ENCODE assay signal across 12 cellular contexts in the genomic region with DNA sequence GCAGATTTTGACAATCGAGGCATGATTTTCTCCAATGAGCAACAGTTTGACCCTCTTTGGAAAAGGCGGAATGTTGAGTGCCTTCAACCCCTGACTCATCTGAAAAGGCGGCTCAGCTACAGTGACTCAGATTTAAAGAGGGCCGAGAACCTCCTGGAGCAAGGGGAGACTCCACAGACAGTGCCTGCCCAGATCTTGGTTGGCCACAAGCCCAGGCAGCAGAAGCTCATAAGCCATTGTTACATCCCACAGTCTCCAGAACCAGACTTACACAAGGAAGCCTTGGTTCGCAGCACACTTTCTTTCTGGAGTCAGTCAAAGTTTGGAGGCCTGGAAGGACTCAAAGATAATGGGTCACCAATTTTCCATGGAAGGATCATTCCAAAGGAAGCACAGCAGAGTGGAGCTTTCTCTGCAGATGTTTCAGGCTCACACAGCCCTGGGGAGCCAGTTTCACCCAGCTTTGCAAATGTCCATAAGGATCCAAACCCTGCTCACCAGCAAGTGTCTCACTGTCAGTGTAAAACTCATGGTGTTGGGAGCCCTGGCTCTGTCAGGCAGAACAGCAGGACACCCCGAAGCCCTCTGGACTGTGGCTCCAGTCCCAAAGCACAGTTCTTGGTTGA. TPM values are rescaled to one million over a fixed set of nuclear protein-coding genes. Genes with fewer than 3 reads are reported as not detected.
A peak's percentile ranks its signal among the peaks of the same experiment; 100 is the strongest.
DNase-seq lines count a peak whose midpoint lies in the region; ATAC-seq and TF ChIP-seq lines count a peak whose summit lies in the region.
"Had no signal": no experiment of that assay in that cellular context is flagged by ENCODE, and none has a peak within 500 bp of the region (broad histone marks: within the 10 kb centered on the region; RNA-seq: fewer than 3 reads in every experiment).

No MANE protein-coding gene starts in this region.

- POLR2A ChIA-PET in SK-N-SH (lab: Yijun Ruan, JAX), result no interaction called here

- H3K9me3 ChIP-seq in SK-N-SH, result no peaks in the 10 kb centered on the region
- H3K9me3 ChIP-seq: thyroid gland had no signal

- no peaks in the 10 kb centered on the region for H4K20me1 ChIP-seq in SK-N-SH (ENCODE audit: insufficient read depth)

- no peak overlapping the region for H3K27ac Mint-ChIP-seq in activated T-helper 1 cell treated with anti-CD3 and anti-CD28 coated beads, Interleukin-12 subunit alpha, Interleukin-12 subunit beta, Interleukin-2, Interleukin-4 antibody, amounts not matched to agents 30 ng/mL and 10 ng/mL and 1 ng/mL, durations not matched to agents 14 hours and 24 hours and 36 hours

- H3K36me3 ChIP-seq in SK-N-SH (replicated peaks in 1 of 2; ENCODE audit: control insufficient read depth in 1 of 2, insufficient read depth in 2 of 2, low read length in 1 of 2), result peaks cover 0 to 4% of the 10 kb centered on the region in 2 experiments
- H3K36me3 ChIP-seq: thyroid gland had no signal

- H3K9ac ChIP-seq in SK-N-SH, result peak overlapping the region; percentile 33; the same call in 1 of the 2 replicates
- H3K9ac ChIP-seq: KMS-11 had no signal

- H3K4me1 Mint-ChIP-seq in activated T-helper 1 cell treated with anti-CD3 and anti-CD28 coated beads, Interleukin-12 subunit alpha, Interleukin-12 subunit beta, Interleukin-2, Interleukin-4 antibody, amounts not matched to agents 30 ng/mL and 10 ng/mL and 1 ng/mL, durations not matched to agents 14 hours and 24 hours and 36 hours (ENCODE audit: low read depth), result no peaks in the 10 kb centered on the region

- intact Hi-C loops in activated T-helper 1 cell treated with anti-CD3 and anti-CD28 coated beads, Interleukin-12 subunit alpha, Interleukin-12 subunit beta, Interleukin-2, Interleukin-4 antibody, amounts not matched to agents 30 ng/mL and 10 ng/mL and 1 ng/mL, durations not matched to agents 14 hours and 24 hours and 36 hours (cut with micrococcal nuclease), result no loop called here

- H3K9me3 Mint-ChIP-seq in activated T-helper 1 cell treated with anti-CD3 and anti-CD28 coated beads, Interleukin-12 subunit alpha, Interleukin-12 subunit beta, Interleukin-2, Interleukin-4 antibody, amounts not matched to agents 30 ng/mL and 10 ng/mL and 1 ng/mL, durations not matched to agents 14 hours and 24 hours and 36 hours, result no peaks in the 10 kb centered on the region

- H3K36me3 Mint-ChIP-seq in activated T-helper 1 cell treated with anti-CD3 and anti-CD28 coated beads, Interleukin-12 subunit alpha, Interleukin-12 subunit beta, Interleukin-2, Interleukin-4 antibody, amounts not matched to agents 30 ng/mL and 10 ng/mL and 1 ng/mL, durations not matched to agents 14 hours and 24 hours and 36 hours (ENCODE audit: low read depth), result no peaks in the 10 kb centered on the region

- peak; percentile 83 for DNase-seq in GM04504 (ENCODE audit: low read depth)
- no peak for DNase-seq in SK-N-SH
- DNase-seq in fibroblast of gingiva (ENCODE audit: low read depth), result peak; percentile 79
- peak; percentile 84 for DNase-seq in skeletal muscle cell (ENCODE audit: low read depth)
- DNase-seq in stimulated activated CD4-positive, alpha-beta T cell treated with anti-CD3 and anti-CD28 coated beads, Interleukin-4, amount 100 ng/mL, for 24 hours, result no peak
- no peak for DNase-seq in SHP77 (lab: John Stamatoyannopoulos, UW)
- no peak for DNase-seq in activated T-helper 1 cell treated with anti-CD3 and anti-CD28 coated beads, Interleukin-12 subunit alpha, Interleukin-12 subunit beta, Interleukin-2, Interleukin-4 antibody, amounts not matched to agents 30 ng/mL and 10 ng/mL and 1 ng/mL, durations not matched to agents 14 hours and 24 hours and 36 hours (ENCODE audit: low spot score)
- DNase-seq: activated T-cell treated with anti-CD3 and anti-CD28 coated beads for 4 hours, RPMI8226, thyroid gland had no signal

- H3K4me3 ChIP-seq in SK-N-SH (ENCODE audit: low read depth in 2 of 2, low read length in 1 of 2) (no peak overlapping the region), skeletal muscle cell (ENCODE audit: low read depth, low read length) (no peak overlapping the region)
- H3K4me3 ChIP-seq: thyroid gland had no signal

- no peaks in the 10 kb centered on the region for H3K9me2 ChIP-seq in SK-N-SH

- H3F3A ChIP-seq in SK-N-SH (replicated peaks; ENCODE audit: insufficient read depth), result peaks cover 21% of the 10 kb centered on the region

- peak overlapping the region; percentile 57 for H3K4me2 ChIP-seq in SK-N-SH
- H3K4me2 ChIP-seq: KMS-11 had no signal

- no peak overlapping the region for H3K4me3 Mint-ChIP-seq in activated T-helper 1 cell treated with anti-CD3 and anti-CD28 coated beads, Interleukin-12 subunit alpha, Interleukin-12 subunit beta, Interleukin-2, Interleukin-4 antibody, amounts not matched to agents 30 ng/mL and 10 ng/mL and 1 ng/mL, durations not matched to agents 14 hours and 24 hours and 36 hours

- peak overlapping the region; percentile 69 to 75 for H3K27ac ChIP-seq in SK-N-SH (ENCODE audit: low read depth in 2 of 2, low read length in 1 of 2)
- H3K27ac ChIP-seq: KMS-11, thyroid gland had no signal

- no peaks in the 10 kb centered on the region for H3K27me3 ChIP-seq in SK-N-SH (ENCODE audit: insufficient read depth)
- H3K27me3 ChIP-seq: thyroid gland had no signal

- TF ChIP-seq CTCF in SK-N-SH (IDR thresholded peaks at IDR 0.05), result no peak

- no peak overlapping the region for H2AFZ ChIP-seq in SK-N-SH (ENCODE audit: low read depth)

- TF ChIP-seq RAD21 in SK-N-SH (IDR thresholded peaks at IDR 0.05; ENCODE audit: low read length), result no peak

- no peaks in the 10 kb centered on the region for H3K79me2 ChIP-seq in SK-N-SH (ENCODE audit: insufficient read depth)

- peak in 1 of 2 experiments; percentile 69; a peak in 1 of 4 replicates for TF ChIP-seq EP300 in SK-N-SH (IDR thresholded peaks at IDR 0.05; ENCODE audit: borderline replicate concordance in 1 of 2, low read depth in 1 of 2, low read length in 1 of 2)

- 47% methylated on average over 5 of the region's 6 CpGs for WGBS in SK-N-SH (ENCODE audit: low lambda C conversion rate)

- peaks cover 10 to 14% of the 10 kb centered on the region in 2 experiments for H3K4me1 ChIP-seq in SK-N-SH (ENCODE audit: control insufficient read depth in 1 of 2, insufficient read depth in 2 of 2, low read depth in 1 of 2, low read length in 1 of 2)
- H3K4me1 ChIP-seq: thyroid gland had no signal

- CTCF ChIA-PET in SK-N-SH (lab: Yijun Ruan, JAX), result interaction anchor here (0.7 kb wide), 1 partner anchor 541 kb away, joined by 3 read pairs; no protein-coding TSS in a partner anchor

- ATAC-seq in GM19395 (IDR thresholded peaks at IDR 0.05; ENCODE audit: unreplicated experiment), result no peak

- no peaks in the 10 kb centered on the region for H3K27me3 Mint-ChIP-seq in activated T-helper 1 cell treated with anti-CD3 and anti-CD28 coated beads, Interleukin-12 subunit alpha, Interleukin-12 subunit beta, Interleukin-2, Interleukin-4 antibody, amounts not matched to agents 30 ng/mL and 10 ng/mL and 1 ng/mL, durations not matched to agents 14 hours and 24 hours and 36 hours (ENCODE audit: insufficient read depth)

TF ChIP-seq in SK-N-SH, 30 proteins besides CTCF, POLR2A, EP300 and RAD21:
- no peak for TF ChIP-seq RCOR1 (IDR thresholded peaks at IDR 0.05; ENCODE audit: low read length)
- TF ChIP-seq, protein P1, sequence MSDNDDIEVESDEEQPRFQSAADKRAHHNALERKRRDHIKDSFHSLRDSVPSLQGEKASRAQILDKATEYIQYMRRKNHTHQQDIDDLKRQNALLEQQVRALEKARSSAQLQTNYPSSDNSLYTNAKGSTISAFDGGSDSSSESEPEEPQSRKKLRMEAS (IDR thresholded peaks at IDR 0.05; ENCODE audit: low read depth), result peak; percentile 65; the same call in 1 of the 2 replicates
- TF ChIP-seq NFIC (IDR thresholded peaks at IDR 0.05; ENCODE audit: borderline replicate concordance), result peak; percentile 90
- TF ChIP-seq JUND (IDR thresholded peaks at IDR 0.05), result peak; percentile 84
- TF ChIP-seq FOSL2 (IDR thresholded peaks at IDR 0.05; ENCODE audit: borderline replicate concordance, low read depth), result peak; percentile 92
- 0 out of 2 replicates have a peak, but pooled peaks have one; percentile 26 for TF ChIP-seq ELF1 (IDR thresholded peaks at IDR 0.05)
- no peak for TF ChIP-seq SIN3A (IDR thresholded peaks at IDR 0.05; ENCODE audit: borderline replicate concordance, low read depth, low read length)
- peak; percentile 75 for TF ChIP-seq TCF12 (IDR thresholded peaks at IDR 0.05)
- 0 out of 2 replicates have a peak, but pooled peaks have one; percentile 46 for TF ChIP-seq TEAD4 (IDR thresholded peaks at IDR 0.05; ENCODE audit: borderline replicate concordance, insufficient read depth)
- TF ChIP-seq, protein P2, sequence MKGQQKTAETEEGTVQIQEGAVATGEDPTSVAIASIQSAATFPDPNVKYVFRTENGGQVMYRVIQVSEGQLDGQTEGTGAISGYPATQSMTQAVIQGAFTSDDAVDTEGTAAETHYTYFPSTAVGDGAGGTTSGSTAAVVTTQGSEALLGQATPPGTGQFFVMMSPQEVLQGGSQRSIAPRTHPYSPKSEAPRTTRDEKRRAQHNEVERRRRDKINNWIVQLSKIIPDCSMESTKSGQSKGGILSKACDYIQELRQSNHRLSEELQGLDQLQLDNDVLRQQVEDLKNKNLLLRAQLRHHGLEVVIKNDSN (IDR thresholded peaks at IDR 0.05; ENCODE audit: borderline replicate concordance, low read depth), result peak; percentile 23; the same call in 1 of the 2 replicates
- TF ChIP-seq, protein P3, sequence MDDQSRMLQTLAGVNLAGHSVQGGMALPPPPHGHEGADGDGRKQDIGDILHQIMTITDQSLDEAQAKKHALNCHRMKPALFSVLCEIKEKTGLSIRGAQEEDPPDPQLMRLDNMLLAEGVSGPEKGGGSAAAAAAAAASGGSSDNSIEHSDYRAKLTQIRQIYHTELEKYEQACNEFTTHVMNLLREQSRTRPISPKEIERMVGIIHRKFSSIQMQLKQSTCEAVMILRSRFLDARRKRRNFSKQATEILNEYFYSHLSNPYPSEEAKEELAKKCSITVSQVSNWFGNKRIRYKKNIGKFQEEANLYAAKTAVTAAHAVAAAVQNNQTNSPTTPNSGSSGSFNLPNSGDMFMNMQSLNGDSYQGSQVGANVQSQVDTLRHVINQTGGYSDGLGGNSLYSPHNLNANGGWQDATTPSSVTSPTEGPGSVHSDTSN (IDR thresholded peaks at IDR 0.05), result peak; percentile 37; the same call in 1 of the 2 replicates

RNA-seq across cellular contexts. Expression of a gene that starts 13.6 kb away (rescaled TPM):
- 3.7 and 4.9 TPM in 2 replicates for polyA plus RNA-seq in SK-N-SH (2012; rRNA removed)
- 3.2 TPM in 2 replicates for polyA plus RNA-seq in SK-N-SH (2012; cell fraction: cytosol; rRNA removed)
- 10.1 and 13.7 TPM in 2 replicates for polyA plus RNA-seq in SK-N-SH (2012; cell fraction: nucleus; rRNA removed)
- 5.5 and 5.7 TPM in 2 replicates for total RNA-seq in activated T-helper 1 cell treated with anti-CD3 and anti-CD28 coated beads, Interleukin-12 subunit alpha, Interleukin-12 subunit beta, Interleukin-2, Interleukin-4 antibody, amounts not matched to agents 30 ng/mL and 10 ng/mL and 1 ng/mL, durations not matched to agents 14 hours and 24 hours and 36 hours

Comparison
In these comparisons a context has a peak if more than half of its experiments do, and no peak if none do; other contexts are left out.
1. DNase-seq: peak in GM04504 (single experiment), fibroblast of gingiva (single experiment) and skeletal muscle cell (single experiment); none in SK-N-SH (single experiment), stimulated activated CD4-positive, alpha-beta T cell treated with anti-CD3 and anti-CD28 coated beads, Interleukin-4, amount 100 ng/mL, for 24 hours (single experiment), SHP77 (0 of 2) and activated T-helper 1 cell treated with anti-CD3 and anti-CD28 coated beads, Interleukin-12 subunit alpha, Interleukin-12 subunit beta, Interleukin-2, Interleukin-4 antibody, amounts not matched to agents 30 ng/mL and 10 ng/mL and 1 ng/mL, durations not matched to agents 14 hours and 24 hours and 36 hours (single experiment).